Comparison of ENCODE assay signal across 11 cellular contexts in the genomic region with DNA sequence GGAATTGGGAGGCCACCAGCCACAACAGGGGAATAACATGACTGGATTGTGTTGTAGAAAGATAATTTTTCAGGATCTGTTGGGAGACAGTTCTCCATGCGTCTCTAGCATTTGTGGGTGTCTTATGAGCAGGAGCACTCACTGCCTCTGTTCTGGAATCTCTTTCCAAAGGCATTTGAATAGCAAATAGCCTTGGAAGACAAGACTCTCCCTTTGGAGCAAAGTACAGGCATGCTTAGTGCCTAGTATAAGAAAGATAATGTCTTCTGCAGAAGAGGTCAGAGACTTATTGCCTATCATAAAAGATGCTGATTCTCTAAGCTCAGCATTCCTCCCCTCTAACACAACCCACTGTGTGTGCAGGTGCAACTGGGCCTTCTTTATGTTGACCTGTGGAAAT.
"Had no signal": no experiment of that assay in that cellular context is flagged by ENCODE, and none has a peak within 500 bp of the region (broad histone marks: within the 10 kb centered on the region; RNA-seq: fewer than 3 reads in every experiment).

No MANE protein-coding gene starts in this region.

- DNase-seq: activated CD4-positive, alpha-beta T cell treated with anti-CD3 and anti-CD28 coated beads, Interleukin-2, amount 50 U/mL, for 48 hours; activated naive CD4-positive, alpha-beta T cell; aorta; effector CD4-positive, alpha-beta T cell; gastrocnemius medialis; heart right ventricle; left ventricle myocardium inferior; stimulated activated CD4-positive, alpha-beta T cell treated with anti-CD3 and anti-CD28 coated beads, Interleukin-4, amount 100 ng/mL, for 4 hours; thyroid gland had no signal

- ATAC-seq: gastrocnemius medialis, heart right ventricle had no signal

- H3K4me3 ChIP-seq: gastrocnemius medialis, heart right ventricle, left ventricle myocardium inferior, thyroid gland, vagina had no signal

- H3K36me3 ChIP-seq: gastrocnemius medialis, heart right ventricle, left ventricle myocardium inferior, thyroid gland, vagina had no signal

- H3K27ac ChIP-seq: gastrocnemius medialis, heart right ventricle, left ventricle myocardium inferior, parathyroid adenoma, thyroid gland, vagina had no signal

- H3K27me3 ChIP-seq: gastrocnemius medialis, heart right ventricle, thyroid gland, vagina had no signal

- H3K9ac ChIP-seq: parathyroid adenoma had no signal

- H3K4me1 ChIP-seq: parathyroid adenoma had no signal

- H3K9me3 ChIP-seq: gastrocnemius medialis, heart right ventricle, left ventricle myocardium inferior, thyroid gland, vagina had no signal
